ENCODE assay signal across 9 cellular contexts in genomic region chr1:179141592-179142244, GRCh38.
DNase-seq lines count a peak whose midpoint lies in the region; ATAC-seq, FAIRE-seq and TF ChIP-seq lines count a peak whose summit lies in the region.
"Had no signal": no experiment of that assay in that cellular context is flagged by ENCODE, and none has a peak within 500 bp of the region (broad histone marks: within the 10 kb centered on the region; RNA-seq: fewer than 3 reads in every experiment).

No MANE protein-coding gene starts in this region.

- DNase-seq in RCC 7860 (ENCODE audit: low spot score) (peak; percentile 66), dedifferentiated amniotic fluid mesenchymal stem cell (ENCODE audit: extremely low spot score) (peak; percentile 65), cortex of kidney (lab: John Stamatoyannopoulos, UW) (no peak)

- H3K27ac ChIP-seq in neutrophil: peak overlapping the region; percentile 23

- peak overlapping the region; percentile 5; the same call in 1 of the 2 replicates for H3K9ac ChIP-seq in ES-I3 (ENCODE audit: low read depth, low read length)

- TF ChIP-seq CTCF in neutrophil (IDR thresholded peaks at IDR 0.05): no peak

- H3K9me3 ChIP-seq in ES-I3 (ENCODE audit: control insufficient read depth, insufficient read depth, low read length) (0 out of 2 replicates have a peak, but pooled peaks cover 6% of the 10 kb centered on the region), neutrophil (no peaks in the 10 kb centered on the region)

- ATAC-seq in GM18873 (IDR thresholded peaks at IDR 0.05; ENCODE audit: low FRiP score, unreplicated experiment): no peak
- no peak for ATAC-seq in GM21786 (IDR thresholded peaks at IDR 0.05; ENCODE audit: unreplicated experiment)
- ATAC-seq in HG02981 (IDR thresholded peaks at IDR 0.05; ENCODE audit: unreplicated experiment): no peak

- no peaks in the 10 kb centered on the region for H3K27me3 ChIP-seq in neutrophil

- H3K4me1 ChIP-seq in ES-I3 (ENCODE audit: insufficient read depth, low read length) (peaks cover 9% of the 10 kb centered on the region), neutrophil (ENCODE audit: control insufficient read depth in 1 of 2, insufficient read depth in 1 of 2, low read depth in 1 of 2, low read length in 1 of 2) (peaks cover 3 to 12% of the 10 kb centered on the region in 2 experiments)

- no peak overlapping the region for H3K4me3 ChIP-seq in neutrophil (ENCODE audit: low read depth in 1 of 2, low read length in 1 of 2)

- H3K36me3 ChIP-seq in ES-I3 (ENCODE audit: insufficient read depth, low read length) (peaks cover 3% of the 10 kb centered on the region), neutrophil (no peaks in the 10 kb centered on the region)

- FAIRE-seq in RCC 7860 (lab: Jason Lieb, UNC): no peak
- FAIRE-seq: islet of Langerhans had no signal
